ENCODE assay signal across 8 cellular contexts in the genomic region with DNA sequence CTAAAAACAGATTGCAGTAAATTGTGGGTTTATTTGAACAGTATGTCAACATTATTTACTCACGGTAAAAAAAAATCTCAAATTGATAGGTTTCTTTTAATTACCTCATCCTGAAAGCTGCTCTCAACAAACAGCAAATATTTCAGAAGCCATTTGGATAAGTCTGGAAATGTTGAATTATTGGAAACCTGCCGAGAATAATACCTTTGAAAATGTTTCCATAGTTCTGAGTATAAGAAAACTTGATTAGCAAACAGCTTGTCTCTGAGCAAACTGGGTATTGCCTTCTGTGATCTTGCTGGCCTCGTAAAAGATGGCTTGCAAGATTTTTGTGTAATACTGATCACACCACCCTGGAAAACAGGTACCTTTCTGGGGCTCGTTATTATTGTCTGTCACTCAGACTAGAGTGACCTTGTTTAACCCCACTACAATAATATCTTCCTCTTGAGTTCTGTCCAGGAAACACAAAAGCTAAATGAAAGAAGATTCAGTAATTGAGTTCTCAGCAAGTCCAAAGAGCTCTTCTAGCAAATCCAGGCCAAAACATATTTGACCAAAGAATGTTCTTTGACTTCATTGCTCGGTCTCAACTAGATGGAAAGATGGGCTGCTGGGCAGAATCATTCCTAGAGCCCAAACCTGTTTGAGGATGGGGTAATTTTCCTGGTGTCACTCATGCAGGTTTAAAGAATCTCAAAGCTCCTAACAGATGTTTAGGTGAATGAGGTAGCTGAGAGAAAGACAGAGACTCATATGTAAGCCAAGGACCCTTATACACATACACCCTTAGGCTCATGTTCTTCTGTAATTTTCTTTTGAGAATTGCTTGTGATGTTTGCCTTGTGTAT.
DNase-seq lines count a peak whose midpoint lies in the region; ATAC-seq and TF ChIP-seq lines count a peak whose summit lies in the region.

No MANE protein-coding gene starts in this region.

- H3K4me2 ChIP-seq in GM23248 (ENCODE audit: unreplicated experiment) (peak overlapping the region; percentile 88), PC-9 (peak overlapping the region; percentile 86)

- no peak for TF ChIP-seq POLR2A in erythroblast (IDR thresholded peaks at IDR 0.05; ENCODE audit: low read length)
- no peak for TF ChIP-seq POLR2A in lower leg skin (IDR thresholded peaks at IDR 0.05)

- no TSS peak for BruUV-seq in PC-9 (replicated peaks; lab: Mats Ljungman, UMichigan)

- TF ChIP-seq CTCF in PC-9 (conservative IDR thresholded peaks at IDR 0.05) (no peak), psoas muscle (IDR thresholded peaks at IDR 0.05) (no peak), GM10266 (IDR thresholded peaks at IDR 0.05; ENCODE audit: control insufficient read depth, insufficient read depth, low read depth, missing control alignments) (no peak), lower leg skin (IDR thresholded peaks at IDR 0.05) (no peak)

- H3K9me3 ChIP-seq in GM23248 (ENCODE audit: low read depth) (no peaks in the 10 kb centered on the region), PC-9 (ENCODE audit: insufficient read depth, low read depth) (no peaks in the 10 kb centered on the region), psoas muscle (no peaks in the 10 kb centered on the region)

- H3F3A ChIP-seq in GM23248 (ENCODE audit: insufficient read depth) (peaks cover 26% of the 10 kb centered on the region; the same call in 1 of the 2 replicates), PC-9 (ENCODE audit: insufficient read depth, low read depth) (no peaks in the 10 kb centered on the region)

- H3K9ac ChIP-seq in GM23248, result peak overlapping the region; percentile 87

- ATAC-seq in psoas muscle, result peak in 3 of 4 donors; percentile 18 to 39 (median 29)

- H2AFZ ChIP-seq in GM23248, result peak overlapping the region; percentile 81
- peak overlapping the region; percentile 94 for H2AFZ ChIP-seq in PC-9

- H3K79me2 ChIP-seq in GM23248 (ENCODE audit: insufficient read depth) (no peaks in the 10 kb centered on the region), PC-9 (ENCODE audit: low read depth) (no peaks in the 10 kb centered on the region)

- H3K36me3 ChIP-seq in GM23248 (ENCODE audit: low read depth) (no peaks in the 10 kb centered on the region), PC-9 (ENCODE audit: low read depth) (no peaks in the 10 kb centered on the region), psoas muscle (ENCODE audit: insufficient read depth in 1 of 2, low read depth in 1 of 2) (no peaks in the 10 kb centered on the region)

- H3K9me2 ChIP-seq in GM23248 (ENCODE audit: insufficient read depth) (no peaks in the 10 kb centered on the region), PC-9 (ENCODE audit: insufficient read depth) (no peaks in the 10 kb centered on the region)

- H3K27ac ChIP-seq in GM23248 (peak overlapping the region; percentile 83), PC-9 (peak overlapping the region; percentile 81), psoas muscle (peak overlapping the region; percentile 98)

- POLR2A ChIA-PET in PC-9 (lab: Charles Lee; ENCODE audit: unreplicated experiment), result interaction anchor here (0.7 kb wide), 1 partner anchor 230 kb away, joined by 3 read pairs; no protein-coding TSS in a partner anchor

- CTCF ChIA-PET in PC-9 (lab: Charles Lee), result interaction anchor here (0.5 to 1.5 kb wide), 3 partner anchors 23 to 100 kb away, joined by 3 to 9 read pairs (median 4); no protein-coding TSS in a partner anchor

- in situ Hi-C loops in GM23248 (cut with MboI), result loop anchor here (25.0 kb wide), 1 partner anchor 367 kb away; no protein-coding TSS in a partner anchor

- H3K4me3 ChIP-seq in GM23248 (peak overlapping the region; percentile 74), PC-9 (peak overlapping the region; percentile 64), psoas muscle (peak overlapping the region; percentile 82), lower leg skin (ENCODE audit: low read depth, poor library complexity, severe bottlenecking) (no peak overlapping the region)

- WGBS in GM23248 (ENCODE audit: low coverage in 1 of 2, low lambda C conversion rate in 2 of 2, missing lambda C conversion rate in 2 of 2), 2 experiments, result 13 to 22% methylated on average over 5 of the region's 5 CpGs
- WGBS in psoas muscle, 3 donors, result 11 to 19% (median 13%) methylated on average over 5 of the region's 5 CpGs
- 14 to 22% methylated on average over 5 of the region's 5 CpGs for WGBS in lower leg skin, 2 donors

- H3K27me3 ChIP-seq in GM23248 (replicated peaks; ENCODE audit: insufficient read depth), result no peaks in the 10 kb centered on the region
- H3K27me3 ChIP-seq in PC-9 (ENCODE audit: insufficient read depth, low read depth), result no peaks in the 10 kb centered on the region
- H3K27me3 ChIP-seq in psoas muscle (ENCODE audit: insufficient read depth in 3 of 3, low read length in 2 of 3), result no peaks in the 10 kb centered on the region

- H4K20me1 ChIP-seq in GM23248 (ENCODE audit: insufficient read depth) (no peaks in the 10 kb centered on the region), PC-9 (ENCODE audit: insufficient read depth) (no peaks in the 10 kb centered on the region)

- intact Hi-C loops in PC-9 (cut with micrococcal nuclease; ENCODE audit: unreplicated experiment), result loop anchor here (1.0 to 2.0 kb wide), 2 partner anchors 29 to 100 kb away; no protein-coding TSS in a partner anchor
- intact Hi-C loops in psoas muscle (cut with DNase I), result loop anchor here (2.0 to 10.0 kb wide), 3 partner anchors 25 to 102 kb away; no protein-coding TSS in a partner anchor
- intact Hi-C loops in lower leg skin (cut with DNase I; ENCODE audit: low total_unique reads), result no loop called here

- no peak for DNase-seq in GM23248
- DNase-seq in PC-9, result peak in 1 of 2 experiments; percentile 57
- DNase-seq in erythroblast (lab: John Stamatoyannopoulos, UW), result peak; percentile 14 to 59
- DNase-seq in psoas muscle, result no peak
- DNase-seq in GM10266 (ENCODE audit: extremely low spot score), result no peak
- DNase-seq in NCI-H2196 (lab: John Stamatoyannopoulos, UW; ENCODE audit: unreplicated experiment), result no peak
- no peak for DNase-seq in ureter (ENCODE audit: low spot score)
- no peak for DNase-seq in lower leg skin (ENCODE audit: low spot score in 2 of 2)

- peaks cover 24% of the 10 kb centered on the region for H3K4me1 ChIP-seq in GM23248 (ENCODE audit: insufficient read depth)
- H3K4me1 ChIP-seq in PC-9 (replicated peaks; ENCODE audit: insufficient read depth), result peaks cover 16% of the 10 kb centered on the region
- H3K4me1 ChIP-seq in psoas muscle, result peaks cover 15% of the 10 kb centered on the region

Comparison
In these comparisons a context has a peak if more than half of its experiments do, and no peak if none do; other contexts are left out.
1. DNase-seq: peak in erythroblast (2 of 2); none in GM23248 (single experiment), psoas muscle (0 of 2), GM10266 (single experiment), NCI-H2196 (single experiment), ureter (single experiment) and lower leg skin (0 of 2).
2. Peak in every context shown above with its lines, with median percentiles within 50 percentile points of each other: H3K27ac ChIP-seq.